Comparison of ENCODE assay signal across 1 cellular context in genomic region chr20:31841928-31842327, GRCh38.
TF ChIP-seq lines count a peak whose summit lies in the region.

No MANE protein-coding gene starts in this region.

TF ChIP-seq in HCT116, 20 proteins besides CTCF, POLR2A, EP300 and RAD21 (continued from another document):
- TF ChIP-seq, protein P1, sequence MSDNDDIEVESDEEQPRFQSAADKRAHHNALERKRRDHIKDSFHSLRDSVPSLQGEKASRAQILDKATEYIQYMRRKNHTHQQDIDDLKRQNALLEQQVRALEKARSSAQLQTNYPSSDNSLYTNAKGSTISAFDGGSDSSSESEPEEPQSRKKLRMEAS (IDR thresholded peaks at IDR 0.05): no peak
- no peak for TF ChIP-seq CEBPB (IDR thresholded peaks at IDR 0.05; ENCODE audit: low read depth)
